In the genomic region with DNA sequence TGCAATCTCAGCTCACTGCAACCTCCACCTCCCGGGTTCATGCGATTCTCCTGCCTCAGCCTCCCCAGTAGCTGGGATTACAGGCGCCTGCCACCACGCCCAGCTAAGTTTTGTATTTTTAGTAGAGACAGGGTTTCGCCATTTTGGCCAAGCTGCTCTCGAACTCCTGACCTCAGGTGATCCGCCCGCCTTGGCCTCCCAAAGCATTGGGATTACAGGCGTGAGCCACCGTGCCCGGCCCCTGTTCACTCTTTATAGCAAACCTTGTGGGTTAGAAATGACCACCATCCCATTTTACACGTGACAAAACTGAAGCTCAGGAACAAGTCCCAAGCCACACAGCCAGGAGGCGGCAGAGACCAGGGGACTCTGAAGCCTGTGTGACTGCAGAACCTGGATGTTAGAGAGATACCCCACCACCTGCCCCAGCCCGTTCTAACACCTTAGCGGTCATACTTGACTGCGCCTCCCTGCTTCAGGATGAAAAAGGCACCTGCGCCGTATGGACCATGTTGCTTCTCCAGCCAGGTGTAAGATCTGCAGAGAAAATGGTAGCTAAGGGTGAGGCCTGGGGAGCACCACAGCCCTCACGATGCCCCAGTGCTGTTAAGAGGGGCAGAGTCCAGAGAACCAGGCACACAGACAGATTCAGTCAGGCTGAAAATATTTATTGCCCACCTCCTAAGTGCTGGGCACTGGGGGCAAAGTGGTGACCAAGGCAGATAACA, we compare ENCODE assay signal across 14 cellular contexts. TPM values are rescaled to one million over a fixed set of nuclear protein-coding genes. Genes with fewer than 3 reads are reported as not detected.
DNase-seq lines count a peak whose midpoint lies in the region; ATAC-seq and TF ChIP-seq lines count a peak whose summit lies in the region.
"Not testable (repeated sequence)": the region's sequence is repeated elsewhere in the genome, so short reads cannot be mapped to it uniquely, and the experiment has no call there.
"Had no signal": no experiment of that assay in that cellular context is flagged by ENCODE, and none has a peak within 500 bp of the region (broad histone marks: within the 10 kb centered on the region; RNA-seq: fewer than 3 reads in every experiment).

No MANE protein-coding gene starts in this region.

- H3K27ac ChIP-seq in GM23338 (ENCODE audit: low read depth): not testable (repeated sequence)
- H3K27ac ChIP-seq in duodenal mucosa (ENCODE audit: low read depth, low read length): peak overlapping the region; percentile 46

- not testable (repeated sequence) for H3F3A ChIP-seq in GM23338 (replicated peaks; ENCODE audit: low read depth)

- not testable (repeated sequence) for H3K9me3 ChIP-seq in duodenal mucosa (ENCODE audit: control insufficient read depth in 1 of 2, low read length in 2 of 2)

- H3K9ac ChIP-seq in duodenal mucosa (ENCODE audit: low read depth in 1 of 2, low read length in 2 of 2): not testable (repeated sequence)

- not testable (repeated sequence) for H3K79me2 ChIP-seq in GM23338 (replicated peaks; ENCODE audit: insufficient read depth)

- not testable (repeated sequence) for H3K27me3 ChIP-seq in GM23338 (ENCODE audit: insufficient read depth); duodenal mucosa (ENCODE audit: control insufficient read depth in 1 of 2, insufficient read depth in 2 of 2, low read length in 2 of 2)

- not testable (repeated sequence) for H3K9me2 ChIP-seq in GM23338 (ENCODE audit: insufficient read depth)

- not testable (repeated sequence) for ATAC-seq in GM23338

- H3K27me3 Mint-ChIP-seq in GM23338 (ENCODE audit: insufficient read depth, low read depth, poor library complexity); activated CD4-positive, alpha-beta T cell treated with anti-CD3 and anti-CD28 coated beads, Interleukin-2, amount 10 ng/mL, durations not matched to agents 24 days and 14 days; type B pancreatic cell: not testable (repeated sequence)
- peaks cover 15% of the 10 kb centered on the region for H3K27me3 Mint-ChIP-seq in nephron progenitor cell (ENCODE audit: low read depth, poor library complexity)

- TF ChIP-seq CTCF in GM23338 (conservative IDR thresholded peaks at IDR 0.05; ENCODE audit: low read depth in 2 of 2): peak; percentile 10 to 23; a peak in 1 of 4 replicates
- TF ChIP-seq CTCF in nephron progenitor cell (IDR thresholded peaks at IDR 0.05); type B pancreatic cell (conservative IDR thresholded peaks at IDR 0.05): not testable (repeated sequence)

- intact Hi-C loops in activated CD4-positive, alpha-beta T cell treated with anti-CD3 and anti-CD28 coated beads, Interleukin-2, amount 10 ng/mL, durations not matched to agents 24 days and 14 days (cut with micrococcal nuclease): not testable (repeated sequence)

- H3K36me3 Mint-ChIP-seq in GM23338 (ENCODE audit: low read depth): peaks cover 36% of the 10 kb centered on the region
- peaks cover 24% of the 10 kb centered on the region for H3K36me3 Mint-ChIP-seq in activated CD4-positive, alpha-beta T cell treated with anti-CD3 and anti-CD28 coated beads, Interleukin-2, amount 10 ng/mL, durations not matched to agents 24 days and 14 days (ENCODE audit: low read depth)
- peaks cover 22% of the 10 kb centered on the region for H3K36me3 Mint-ChIP-seq in nephron progenitor cell (ENCODE audit: low read depth)
- H3K36me3 Mint-ChIP-seq in type B pancreatic cell: peaks cover 12% of the 10 kb centered on the region

- not testable (repeated sequence) for H3K4me3 Mint-ChIP-seq in GM23338, nephron progenitor cell
- H3K4me3 Mint-ChIP-seq in activated CD4-positive, alpha-beta T cell treated with anti-CD3 and anti-CD28 coated beads, Interleukin-2, amount 10 ng/mL, durations not matched to agents 24 days and 14 days: peak overlapping the region; percentile 21
- H3K4me3 Mint-ChIP-seq in type B pancreatic cell: peak overlapping the region; percentile 32

- not testable (repeated sequence) for H3K4me1 Mint-ChIP-seq in GM23338; type B pancreatic cell (ENCODE audit: unreplicated experiment)
- H3K4me1 Mint-ChIP-seq in activated CD4-positive, alpha-beta T cell treated with anti-CD3 and anti-CD28 coated beads, Interleukin-2, amount 10 ng/mL, durations not matched to agents 24 days and 14 days: peaks cover 15% of the 10 kb centered on the region
- H3K4me1 Mint-ChIP-seq in nephron progenitor cell: peaks cover 22% of the 10 kb centered on the region

- not testable (repeated sequence) for DNase-seq in GM23338 (ENCODE audit: low spot score); activated CD4-positive, alpha-beta T cell treated with anti-CD3 and anti-CD28 coated beads, Interleukin-2, amount 10 ng/mL, durations not matched to agents 24 days and 14 days; nephron progenitor cell; type B pancreatic cell (ENCODE audit: extremely low spot score, unreplicated experiment)
- peak; percentile 52 for DNase-seq in islet precursor cell

- H3K4me3 ChIP-seq in GM23338: not testable (repeated sequence)
- H3K4me3 ChIP-seq in duodenal mucosa (ENCODE audit: low read depth in 1 of 2, low read length in 2 of 2): peak overlapping the region in 1 of 2 donors; percentile 19

- not testable (repeated sequence) for H2AFZ ChIP-seq in GM23338

- H3K27ac Mint-ChIP-seq in GM23338; activated CD4-positive, alpha-beta T cell treated with anti-CD3 and anti-CD28 coated beads, Interleukin-2, amount 10 ng/mL, durations not matched to agents 24 days and 14 days; type B pancreatic cell: not testable (repeated sequence)
- H3K27ac Mint-ChIP-seq in nephron progenitor cell: peak overlapping the region; percentile 50

- not testable (repeated sequence) for H3K4me1 ChIP-seq in GM23338 (ENCODE audit: insufficient read depth)
- peaks cover 24 to 41% of the 10 kb centered on the region in 2 donors for H3K4me1 ChIP-seq in duodenal mucosa (ENCODE audit: control insufficient read depth in 1 of 2, insufficient read depth in 2 of 2, low read length in 2 of 2)

- not testable (repeated sequence) for H3K4me2 ChIP-seq in GM23338

- not testable (repeated sequence) for H4K20me1 ChIP-seq in GM23338 (replicated peaks; ENCODE audit: insufficient read depth)

- not testable (repeated sequence) for H3K9me3 Mint-ChIP-seq in GM23338; activated CD4-positive, alpha-beta T cell treated with anti-CD3 and anti-CD28 coated beads, Interleukin-2, amount 10 ng/mL, durations not matched to agents 24 days and 14 days; nephron progenitor cell; type B pancreatic cell

- H3K36me3 ChIP-seq in GM23338 (ENCODE audit: insufficient read depth): not testable (repeated sequence)
- H3K36me3 ChIP-seq in duodenal mucosa (ENCODE audit: control insufficient read depth in 1 of 2, insufficient read depth in 2 of 2, low read length in 2 of 2): peaks cover 9 to 29% of the 10 kb centered on the region in 2 donors

RNA-seq across cellular contexts. Expression of a gene that starts 3.6 kb away (rescaled TPM):
- 83.5 and 86.5 TPM in 2 replicates for total RNA-seq in GM23338 (2014; rRNA removed; shearing (Covaris generic))
- polyA plus RNA-seq in GM23338 (2016; fragmentation: Nextera tagmentation; extraction: Ambion mirVana): 74.5 and 77.2 TPM in 2 replicates
- 52.6 and 58.7 TPM in 2 replicates for total RNA-seq in activated CD4-positive, alpha-beta T cell treated with anti-CD3 and anti-CD28 coated beads, Interleukin-2, amount 10 ng/mL, durations not matched to agents 24 days and 14 days
- total RNA-seq in type B pancreatic cell (ENCODE audit: low replicate concordance): 43.8 and 57.4 TPM in 2 replicates

RNA-seq across cellular contexts. Expression of a gene that starts 6.9 kb away (rescaled TPM):
- not detected in 2 replicates for total RNA-seq in GM23338 (2014; rRNA removed; shearing (Covaris generic))
- polyA plus RNA-seq in GM23338 (2016; fragmentation: Nextera tagmentation; extraction: Ambion mirVana): not detected in 2 replicates
- not detected in 2 replicates for total RNA-seq in activated CD4-positive, alpha-beta T cell treated with anti-CD3 and anti-CD28 coated beads, Interleukin-2, amount 10 ng/mL, durations not matched to agents 24 days and 14 days
- 0.56 and 0.81 TPM in 2 replicates for total RNA-seq in type B pancreatic cell (ENCODE audit: low replicate concordance)
- total RNA-seq: A172; Calu3; CD8-positive, alpha-beta memory T cell; Daoy; HT-29; NCI-H460; RPMI7951 had no signal
- polyA plus RNA-seq: AG04450; CD8-positive, alpha-beta memory T cell had no signal

RNA-seq across cellular contexts. Expression of a gene that starts 8.9 kb away (rescaled TPM):
- 0.70 and 1.8 TPM in 2 replicates for total RNA-seq in GM23338 (2014; rRNA removed; shearing (Covaris generic))
- polyA plus RNA-seq in GM23338 (2016; fragmentation: Nextera tagmentation; extraction: Ambion mirVana): 0.71 TPM in 2 replicates
- total RNA-seq in activated CD4-positive, alpha-beta T cell treated with anti-CD3 and anti-CD28 coated beads, Interleukin-2, amount 10 ng/mL, durations not matched to agents 24 days and 14 days: 0.37 and 0.83 TPM in 2 replicates
- total RNA-seq in type B pancreatic cell (ENCODE audit: low replicate concordance): 9.3 and 13.0 TPM in 2 replicates
- total RNA-seq: NCI-H460, RPMI7951 had no signal

RNA-seq across cellular contexts. Expression of a gene that starts 38.5 kb away (rescaled TPM):
- total RNA-seq in GM23338 (2014; rRNA removed; shearing (Covaris generic)): 31.3 and 42.4 TPM in 2 replicates
- polyA plus RNA-seq in GM23338 (2016; fragmentation: Nextera tagmentation; extraction: Ambion mirVana): 14.2 and 15.0 TPM in 2 replicates
- 11.4 and 20.1 TPM in 2 replicates for total RNA-seq in activated CD4-positive, alpha-beta T cell treated with anti-CD3 and anti-CD28 coated beads, Interleukin-2, amount 10 ng/mL, durations not matched to agents 24 days and 14 days
- 7.5 and 11.7 TPM in 2 replicates for total RNA-seq in type B pancreatic cell (ENCODE audit: low replicate concordance)

RNA-seq across cellular contexts. Expression of a gene that starts 38.9 kb away (rescaled TPM):
- total RNA-seq in GM23338 (2014; rRNA removed; shearing (Covaris generic)): 65.1 and 65.4 TPM in 2 replicates
- polyA plus RNA-seq in GM23338 (2016; fragmentation: Nextera tagmentation; extraction: Ambion mirVana): 116 and 125 TPM in 2 replicates
- 65.8 and 69.2 TPM in 2 replicates for total RNA-seq in activated CD4-positive, alpha-beta T cell treated with anti-CD3 and anti-CD28 coated beads, Interleukin-2, amount 10 ng/mL, durations not matched to agents 24 days and 14 days
- total RNA-seq in type B pancreatic cell (ENCODE audit: low replicate concordance): 11.4 and 20.2 TPM in 2 replicates
